In the genomic region with DNA sequence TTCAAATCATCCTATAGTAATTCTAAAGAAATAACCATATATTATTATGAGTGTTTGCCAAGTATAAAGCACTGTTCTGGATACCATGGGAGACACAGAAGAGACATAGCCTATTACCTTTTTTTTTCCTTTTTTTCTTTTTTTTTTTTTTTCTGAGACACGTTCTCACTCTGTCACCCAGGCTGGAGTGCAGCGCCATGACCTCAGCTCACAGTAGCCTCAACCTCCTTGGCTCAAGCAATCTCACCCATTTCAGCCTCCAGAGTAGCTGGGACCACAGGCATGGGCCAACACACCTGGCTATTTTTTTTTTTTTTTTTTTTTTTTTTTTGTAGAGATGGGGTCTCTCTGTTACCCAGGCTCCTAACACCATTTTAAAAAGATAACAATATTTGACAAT, we compare ENCODE assay signal across 1 cellular context.
TF ChIP-seq lines count a peak whose summit lies in the region.

No MANE protein-coding gene starts in this region.

TF ChIP-seq in GM23338, 12 proteins besides CTCF, POLR2A, EP300 and RAD21:
- TF ChIP-seq, protein P1, sequence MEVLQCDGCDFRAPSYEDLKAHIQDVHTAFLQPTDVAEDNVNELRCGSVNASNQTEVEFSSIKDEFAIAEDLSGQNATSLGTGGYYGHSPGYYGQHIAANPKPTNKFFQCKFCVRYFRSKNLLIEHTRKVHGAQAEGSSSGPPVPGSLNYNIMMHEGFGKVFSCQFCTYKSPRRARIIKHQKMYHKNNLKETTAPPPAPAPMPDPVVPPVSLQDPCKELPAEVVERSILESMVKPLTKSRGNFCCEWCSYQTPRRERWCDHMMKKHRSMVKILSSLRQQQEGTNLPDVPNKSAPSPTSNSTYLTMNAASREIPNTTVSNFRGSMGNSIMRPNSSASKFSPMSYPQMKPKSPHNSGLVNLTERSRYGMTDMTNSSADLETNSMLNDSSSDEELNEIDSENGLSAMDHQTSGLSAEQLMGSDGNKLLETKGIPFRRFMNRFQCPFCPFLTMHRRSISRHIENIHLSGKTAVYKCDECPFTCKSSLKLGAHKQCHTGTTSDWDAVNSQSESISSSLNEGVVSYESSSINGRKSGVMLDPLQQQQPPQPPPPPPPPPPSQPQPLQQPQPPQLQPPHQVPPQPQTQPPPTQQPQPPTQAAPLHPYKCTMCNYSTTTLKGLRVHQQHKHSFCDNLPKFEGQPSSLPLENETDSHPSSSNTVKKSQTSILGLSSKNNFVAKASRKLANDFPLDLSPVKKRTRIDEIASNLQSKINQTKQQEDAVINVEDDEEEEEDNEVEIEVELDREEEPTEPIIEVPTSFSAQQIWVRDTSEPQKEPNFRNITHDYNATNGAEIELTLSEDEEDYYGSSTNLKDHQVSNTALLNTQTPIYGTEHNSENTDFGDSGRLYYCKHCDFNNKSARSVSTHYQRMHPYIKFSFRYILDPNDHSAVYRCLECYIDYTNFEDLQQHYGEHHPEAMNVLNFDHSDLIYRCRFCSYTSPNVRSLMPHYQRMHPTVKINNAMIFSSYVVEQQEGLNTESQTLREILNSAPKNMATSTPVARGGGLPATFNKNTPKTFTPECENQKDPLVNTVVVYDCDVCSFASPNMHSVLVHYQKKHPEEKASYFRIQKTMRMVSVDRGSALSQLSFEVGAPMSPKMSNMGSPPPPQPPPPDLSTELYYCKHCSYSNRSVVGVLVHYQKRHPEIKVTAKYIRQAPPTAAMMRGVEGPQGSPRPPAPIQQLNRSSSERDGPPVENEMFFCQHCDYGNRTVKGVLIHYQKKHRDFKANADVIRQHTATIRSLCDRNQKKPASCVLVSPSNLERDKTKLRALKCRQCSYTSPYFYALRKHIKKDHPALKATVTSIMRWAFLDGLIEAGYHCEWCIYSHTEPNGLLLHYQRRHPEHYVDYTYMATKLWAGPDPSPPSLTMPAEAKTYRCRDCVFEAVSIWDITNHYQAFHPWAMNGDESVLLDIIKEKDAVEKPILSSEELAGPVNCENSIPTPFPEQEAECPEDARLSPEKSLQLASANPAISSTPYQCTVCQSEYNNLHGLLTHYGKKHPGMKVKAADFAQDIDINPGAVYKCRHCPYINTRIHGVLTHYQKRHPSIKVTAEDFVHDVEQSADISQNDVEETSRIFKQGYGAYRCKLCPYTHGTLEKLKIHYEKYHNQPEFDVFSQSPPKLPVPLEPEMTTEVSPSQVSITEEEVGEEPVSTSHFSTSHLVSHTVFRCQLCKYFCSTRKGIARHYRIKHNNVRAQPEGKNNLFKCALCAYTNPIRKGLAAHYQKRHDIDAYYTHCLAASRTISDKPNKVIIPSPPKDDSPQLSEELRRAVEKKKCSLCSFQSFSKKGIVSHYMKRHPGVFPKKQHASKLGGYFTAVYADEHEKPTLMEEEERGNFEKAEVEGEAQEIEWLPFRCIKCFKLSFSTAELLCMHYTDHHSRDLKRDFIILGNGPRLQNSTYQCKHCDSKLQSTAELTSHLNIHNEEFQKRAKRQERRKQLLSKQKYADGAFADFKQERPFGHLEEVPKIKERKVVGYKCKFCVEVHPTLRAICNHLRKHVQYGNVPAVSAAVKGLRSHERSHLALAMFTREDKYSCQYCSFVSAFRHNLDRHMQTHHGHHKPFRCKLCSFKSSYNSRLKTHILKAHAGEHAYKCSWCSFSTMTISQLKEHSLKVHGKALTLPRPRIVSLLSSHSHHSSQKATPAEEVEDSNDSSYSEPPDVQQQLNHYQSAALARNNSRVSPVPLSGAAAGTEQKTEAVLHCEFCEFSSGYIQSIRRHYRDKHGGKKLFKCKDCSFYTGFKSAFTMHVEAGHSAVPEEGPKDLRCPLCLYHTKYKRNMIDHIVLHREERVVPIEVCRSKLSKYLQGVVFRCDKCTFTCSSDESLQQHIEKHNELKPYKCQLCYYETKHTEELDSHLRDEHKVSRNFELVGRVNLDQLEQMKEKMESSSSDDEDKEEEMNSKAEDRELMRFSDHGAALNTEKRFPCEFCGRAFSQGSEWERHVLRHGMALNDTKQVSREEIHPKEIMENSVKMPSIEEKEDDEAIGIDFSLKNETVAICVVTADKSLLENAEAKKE (CRISPR knock-in tag; IDR thresholded peaks at IDR 0.05), result no peak
- TF ChIP-seq EZH2 (IDR thresholded peaks at IDR 0.05; ENCODE audit: low read depth, unreplicated experiment) (no peak), ZNF331 (CRISPR knock-in tag; IDR thresholded peaks at IDR 0.05; ENCODE audit: low read depth) (no peak)
- TF ChIP-seq, protein P2, sequence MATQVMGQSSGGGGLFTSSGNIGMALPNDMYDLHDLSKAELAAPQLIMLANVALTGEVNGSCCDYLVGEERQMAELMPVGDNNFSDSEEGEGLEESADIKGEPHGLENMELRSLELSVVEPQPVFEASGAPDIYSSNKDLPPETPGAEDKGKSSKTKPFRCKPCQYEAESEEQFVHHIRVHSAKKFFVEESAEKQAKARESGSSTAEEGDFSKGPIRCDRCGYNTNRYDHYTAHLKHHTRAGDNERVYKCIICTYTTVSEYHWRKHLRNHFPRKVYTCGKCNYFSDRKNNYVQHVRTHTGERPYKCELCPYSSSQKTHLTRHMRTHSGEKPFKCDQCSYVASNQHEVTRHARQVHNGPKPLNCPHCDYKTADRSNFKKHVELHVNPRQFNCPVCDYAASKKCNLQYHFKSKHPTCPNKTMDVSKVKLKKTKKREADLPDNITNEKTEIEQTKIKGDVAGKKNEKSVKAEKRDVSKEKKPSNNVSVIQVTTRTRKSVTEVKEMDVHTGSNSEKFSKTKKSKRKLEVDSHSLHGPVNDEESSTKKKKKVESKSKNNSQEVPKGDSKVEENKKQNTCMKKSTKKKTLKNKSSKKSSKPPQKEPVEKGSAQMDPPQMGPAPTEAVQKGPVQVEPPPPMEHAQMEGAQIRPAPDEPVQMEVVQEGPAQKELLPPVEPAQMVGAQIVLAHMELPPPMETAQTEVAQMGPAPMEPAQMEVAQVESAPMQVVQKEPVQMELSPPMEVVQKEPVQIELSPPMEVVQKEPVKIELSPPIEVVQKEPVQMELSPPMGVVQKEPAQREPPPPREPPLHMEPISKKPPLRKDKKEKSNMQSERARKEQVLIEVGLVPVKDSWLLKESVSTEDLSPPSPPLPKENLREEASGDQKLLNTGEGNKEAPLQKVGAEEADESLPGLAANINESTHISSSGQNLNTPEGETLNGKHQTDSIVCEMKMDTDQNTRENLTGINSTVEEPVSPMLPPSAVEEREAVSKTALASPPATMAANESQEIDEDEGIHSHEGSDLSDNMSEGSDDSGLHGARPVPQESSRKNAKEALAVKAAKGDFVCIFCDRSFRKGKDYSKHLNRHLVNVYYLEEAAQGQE (IDR thresholded peaks at IDR 0.05; ENCODE audit: unreplicated experiment), result no peak
TF ChIP-seq in GM23338: peak in this region for 0.
